8 cellular contexts compared by ENCODE assay signal in genomic region chr13:24271611-24272451, GRCh38. TPM values are rescaled to one million over a fixed set of nuclear protein-coding genes. Genes with fewer than 3 reads are reported as not detected.
DNase-seq lines count a peak whose midpoint lies in the region; ATAC-seq and TF ChIP-seq lines count a peak whose summit lies in the region.

No MANE protein-coding gene starts in this region.

- TF ChIP-seq POLR2A in thyroid gland (IDR thresholded peaks at IDR 0.05) = peak in 1 of 2 donors; percentile 48

- no peak for TF ChIP-seq CTCF in thyroid gland (IDR thresholded peaks at IDR 0.05)

- peaks cover 21% of the 10 kb centered on the region for H3K36me3 Mint-ChIP-seq in activated CD8-positive, alpha-beta memory T cell treated with anti-CD3 and anti-CD28 coated beads, Interleukin-2, amount 10 ng/mL, durations not matched to agents 7 days and 5 days

- peak; percentile 51 for ATAC-seq in GM21723 (IDR thresholded peaks at IDR 0.05; ENCODE audit: unreplicated experiment)
- ATAC-seq in activated CD8-positive, alpha-beta memory T cell treated with anti-CD3 and anti-CD28 coated beads, Interleukin-2, amount 10 ng/mL, durations not matched to agents 7 days and 5 days = peak; percentile 79

- H3K36me3 ChIP-seq in muscle layer of colon (ENCODE audit: insufficient read depth, low read length) (no peaks in the 10 kb centered on the region), thyroid gland (no peaks in the 10 kb centered on the region)

- H3K4me3 ChIP-seq in muscle layer of colon (ENCODE audit: low read depth in 1 of 2, low read length in 2 of 2) (peak overlapping the region; percentile 28 to 64), thyroid gland (replicated peaks in 1 of 3) (peak overlapping the region in 1 of 3 donors; percentile 11)

- H3K9me3 Mint-ChIP-seq in activated CD8-positive, alpha-beta memory T cell treated with anti-CD3 and anti-CD28 coated beads, Interleukin-2, amount 10 ng/mL, durations not matched to agents 7 days and 5 days (ENCODE audit: low read depth) = no peaks in the 10 kb centered on the region

- WGBS in thyroid gland, 2 donors = 17 to 23% methylated on average over 18 to 23 of the region's 25 CpGs

- CTCF ChIA-PET in activated CD8-positive, alpha-beta memory T cell treated with anti-CD3 and anti-CD28 coated beads, Interleukin-2, amount 10 ng/mL, durations not matched to agents 7 days and 5 days (lab: Charles Lee) = interaction anchor here (1.3 to 3.1 kb wide), 5 partner anchors 8 to 47 kb away, joined by 4 to 7 read pairs (median 7); no protein-coding TSS in a partner anchor

- peak overlapping the region; percentile 94 for H3K27ac Mint-ChIP-seq in activated CD8-positive, alpha-beta memory T cell treated with anti-CD3 and anti-CD28 coated beads, Interleukin-2, amount 10 ng/mL, durations not matched to agents 7 days and 5 days

- H3K4me1 Mint-ChIP-seq in activated CD8-positive, alpha-beta memory T cell treated with anti-CD3 and anti-CD28 coated beads, Interleukin-2, amount 10 ng/mL, durations not matched to agents 7 days and 5 days = peaks cover 89% of the 10 kb centered on the region

- H3K27me3 Mint-ChIP-seq in activated CD8-positive, alpha-beta memory T cell treated with anti-CD3 and anti-CD28 coated beads, Interleukin-2, amount 10 ng/mL, durations not matched to agents 7 days and 5 days = no peaks in the 10 kb centered on the region

- peak overlapping the region; percentile 39 for H3K9ac ChIP-seq in muscle layer of colon (ENCODE audit: low read length)

- DNase-seq in ELF-1 (ENCODE audit: low read depth, low spot score) (peak; percentile 55), LHCN-M2 (ENCODE audit: low read depth) (peak; percentile 77), epidermal melanocyte (ENCODE audit: insufficient read length, low spot score) (peak; percentile 85), thyroid gland (peak; percentile 83 to 86), T1000 (lab: John Stamatoyannopoulos, UW) (no peak)
- DNase-seq in activated CD8-positive, alpha-beta memory T cell treated with anti-CD3 and anti-CD28 coated beads, Interleukin-2, amount 10 ng/mL, durations not matched to agents 7 days and 5 days = peak; percentile 83

- peak overlapping the region; percentile 59 for H3K27ac ChIP-seq in muscle layer of colon (ENCODE audit: low read depth, low read length)
- H3K27ac ChIP-seq in thyroid gland = peak overlapping the region; percentile 84 to 92 (median 88)

- H3K9me3 ChIP-seq in muscle layer of colon (ENCODE audit: low read length) (no peaks in the 10 kb centered on the region), thyroid gland (no peaks in the 10 kb centered on the region)

- peak overlapping the region; percentile 77 for H3K4me3 Mint-ChIP-seq in activated CD8-positive, alpha-beta memory T cell treated with anti-CD3 and anti-CD28 coated beads, Interleukin-2, amount 10 ng/mL, durations not matched to agents 7 days and 5 days

- H3K4me1 ChIP-seq in muscle layer of colon (ENCODE audit: insufficient read depth, low read length) = peaks cover 46% of the 10 kb centered on the region
- H3K4me1 ChIP-seq in thyroid gland = peaks cover 26 to 47% of the 10 kb centered on the region in 2 donors

- no peaks in the 10 kb centered on the region for H3K27me3 ChIP-seq in muscle layer of colon (ENCODE audit: control insufficient read depth in 1 of 2, insufficient read depth in 2 of 2, low read length in 2 of 2)
- no peaks in the 10 kb centered on the region for H3K27me3 ChIP-seq in thyroid gland

- intact Hi-C loops in thyroid gland (cut with DNase I) = no loop called here

RNA-seq across cellular contexts. Expression of gene C1QTNF9, which starts 37.5 kb away (rescaled TPM):
- not detected in 2 replicates for total RNA-seq in LHCN-M2 (2014; rRNA removed)
- polyA plus RNA-seq in LHCN-M2 (2012) = not detected
- total RNA-seq in activated CD8-positive, alpha-beta memory T cell treated with anti-CD3 and anti-CD28 coated beads, Interleukin-2, amount 10 ng/mL, durations not matched to agents 7 days and 5 days = not detected
- total RNA-seq in thyroid gland = not detected
